In genomic region chr7:151060113-151060415, GRCh38 we compare ENCODE assay signal across 7 cellular contexts. TPM values are rescaled to one million over a fixed set of nuclear protein-coding genes. Genes with fewer than 3 reads are reported as not detected.
A peak's percentile ranks its signal among the peaks of the same experiment; 100 is the strongest.
DNase-seq lines count a peak whose midpoint lies in the region; ATAC-seq and TF ChIP-seq lines count a peak whose summit lies in the region.

No MANE protein-coding gene starts in this region.

- peak overlapping the region; percentile 84 for H3K4me3 ChIP-seq in HL-60 (replicated peaks; ENCODE audit: insufficient read depth, low read length)
- peak overlapping the region; percentile 78 for H3K4me3 ChIP-seq in iPS-18a (ENCODE audit: low read length)

- H3K36me3 Mint-ChIP-seq in activated CD8-positive, alpha-beta T cell treated with anti-CD3 and anti-CD28 coated beads, Interleukin-2, amount 10 ng/mL, durations not matched to agents 7 days and 5 days (ENCODE audit: low read depth) = peaks cover 13% of the 10 kb centered on the region

- H3K27me3 Mint-ChIP-seq in activated CD8-positive, alpha-beta T cell treated with anti-CD3 and anti-CD28 coated beads, Interleukin-2, amount 10 ng/mL, durations not matched to agents 7 days and 5 days (ENCODE audit: low read depth) = no peaks in the 10 kb centered on the region
- H3K27me3 Mint-ChIP-seq in stimulated activated naive CD8-positive, alpha-beta T cell treated with anti-CD3 and anti-CD28 coated beads, Interleukin-15, amount 100 ng/mL, for 72 hours = no peaks in the 10 kb centered on the region

- H3K9ac ChIP-seq in iPS-18a (ENCODE audit: low read length) = peak overlapping the region; percentile 36

- no peaks in the 10 kb centered on the region for H3K9me3 Mint-ChIP-seq in activated CD8-positive, alpha-beta T cell treated with anti-CD3 and anti-CD28 coated beads, Interleukin-2, amount 10 ng/mL, durations not matched to agents 7 days and 5 days (ENCODE audit: insufficient read depth)
- no peaks in the 10 kb centered on the region for H3K9me3 Mint-ChIP-seq in stimulated activated naive CD8-positive, alpha-beta T cell treated with anti-CD3 and anti-CD28 coated beads, Interleukin-15, amount 100 ng/mL, for 72 hours

- DNase-seq in HL-60 (ENCODE audit: low read depth in 1 of 2, low spot score in 1 of 2) (no peak), SHP77 treated with DMSO at 0.1 percent for 48 hours (lab: John Stamatoyannopoulos, UW) (no peak), germinal center (ENCODE audit: low spot score) (no peak)
- DNase-seq in activated CD8-positive, alpha-beta T cell treated with anti-CD3 and anti-CD28 coated beads, Interleukin-2, amount 10 ng/mL, durations not matched to agents 7 days and 5 days = no peak
- no peak for DNase-seq in stimulated activated naive CD8-positive, alpha-beta T cell treated with anti-CD3 and anti-CD28 coated beads, Interleukin-15, amount 100 ng/mL, for 72 hours

- peaks cover 42% of the 10 kb centered on the region for H3K4me1 Mint-ChIP-seq in activated CD8-positive, alpha-beta T cell treated with anti-CD3 and anti-CD28 coated beads, Interleukin-2, amount 10 ng/mL, durations not matched to agents 7 days and 5 days (ENCODE audit: low read depth)
- H3K4me1 Mint-ChIP-seq in stimulated activated naive CD8-positive, alpha-beta T cell treated with anti-CD3 and anti-CD28 coated beads, Interleukin-15, amount 100 ng/mL, for 72 hours = peaks cover 49% of the 10 kb centered on the region

- POLR2A ChIA-PET in activated CD8-positive, alpha-beta T cell treated with anti-CD3 and anti-CD28 coated beads, Interleukin-2, amount 10 ng/mL, durations not matched to agents 7 days and 5 days (lab: Charles Lee) = interaction anchor here (1.1 to 2.0 kb wide), 2 partner anchors 13 to 17 kb away, joined by 3 to 6 read pairs; no protein-coding TSS in a partner anchor

- H3K27ac Mint-ChIP-seq in activated CD8-positive, alpha-beta T cell treated with anti-CD3 and anti-CD28 coated beads, Interleukin-2, amount 10 ng/mL, durations not matched to agents 7 days and 5 days = peak overlapping the region; percentile 63
- H3K27ac Mint-ChIP-seq in stimulated activated naive CD8-positive, alpha-beta T cell treated with anti-CD3 and anti-CD28 coated beads, Interleukin-15, amount 100 ng/mL, for 72 hours = peak overlapping the region; percentile 67 to 95

- CTCF ChIA-PET in activated CD8-positive, alpha-beta T cell treated with anti-CD3 and anti-CD28 coated beads, Interleukin-2, amount 10 ng/mL, durations not matched to agents 7 days and 5 days (lab: Charles Lee) = interaction anchor here (0.6 to 1.3 kb wide), 6 partner anchors 18 to 1736 kb away, joined by 3 to 5 read pairs (median 4); partner anchors contain the start of genes ABCB8 and FASTK

- H3K27ac ChIP-seq in HL-60 (replicated peaks) = peak overlapping the region; percentile 66
- H3K27ac ChIP-seq in iPS-18a (ENCODE audit: low read length) = no peak overlapping the region

- ATAC-seq in activated CD8-positive, alpha-beta T cell treated with anti-CD3 and anti-CD28 coated beads, Interleukin-2, amount 10 ng/mL, durations not matched to agents 7 days and 5 days = no peak
- ATAC-seq in stimulated activated naive CD8-positive, alpha-beta T cell treated with anti-CD3 and anti-CD28 coated beads, Interleukin-15, amount 100 ng/mL, for 72 hours = no peak
- ATAC-seq in GM18868 (IDR thresholded peaks at IDR 0.05; ENCODE audit: unreplicated experiment) = no peak

- H3K9me3 ChIP-seq in iPS-18a (ENCODE audit: control insufficient read depth, low read depth, low read length) = no peaks in the 10 kb centered on the region

- peaks cover 31% of the 10 kb centered on the region for H3K4me1 ChIP-seq in iPS-18a (ENCODE audit: control insufficient read depth, low read depth, low read length)

- peaks cover 7% of the 10 kb centered on the region for H3K36me3 ChIP-seq in iPS-18a (ENCODE audit: control insufficient read depth, low read depth, low read length)

- peak overlapping the region; percentile 94 for H3K4me3 Mint-ChIP-seq in activated CD8-positive, alpha-beta T cell treated with anti-CD3 and anti-CD28 coated beads, Interleukin-2, amount 10 ng/mL, durations not matched to agents 7 days and 5 days
- H3K4me3 Mint-ChIP-seq in stimulated activated naive CD8-positive, alpha-beta T cell treated with anti-CD3 and anti-CD28 coated beads, Interleukin-15, amount 100 ng/mL, for 72 hours = peak overlapping the region; percentile 97 to 99

- TF ChIP-seq CTCF in HL-60 (IDR thresholded peaks at IDR 0.05; ENCODE audit: insufficient read depth, low read length) = no peak

- H3K27me3 ChIP-seq in HL-60 (ENCODE audit: insufficient read depth, poor library complexity, severe bottlenecking) = no peaks in the 10 kb centered on the region
- H3K27me3 ChIP-seq in iPS-18a (ENCODE audit: control insufficient read depth, insufficient read depth, low read length) = peaks cover 40% of the 10 kb centered on the region

RNA-seq across cellular contexts. Expression of gene SLC4A2, which starts 0.7 kb away (rescaled TPM):
- total RNA-seq in activated CD8-positive, alpha-beta T cell treated with anti-CD3 and anti-CD28 coated beads, Interleukin-2, amount 10 ng/mL, durations not matched to agents 7 days and 5 days = 100 to 1,000 TPM; 107 to 112 TPM

RNA-seq across cellular contexts. Expression of gene CDK5, which starts 2.4 kb away (rescaled TPM):
- 10 to 100 TPM; 20.3 to 21.0 TPM for total RNA-seq in activated CD8-positive, alpha-beta T cell treated with anti-CD3 and anti-CD28 coated beads, Interleukin-2, amount 10 ng/mL, durations not matched to agents 7 days and 5 days

RNA-seq across cellular contexts. Expression of gene ASIC3, which starts 11.7 kb away (rescaled TPM):
- total RNA-seq in activated CD8-positive, alpha-beta T cell treated with anti-CD3 and anti-CD28 coated beads, Interleukin-2, amount 10 ng/mL, durations not matched to agents 7 days and 5 days = 1 to 10 TPM; 2.8 to 3.2 TPM

RNA-seq across cellular contexts. Expression of gene FASTK, which starts 20.5 kb away (rescaled TPM):
- total RNA-seq in activated CD8-positive, alpha-beta T cell treated with anti-CD3 and anti-CD28 coated beads, Interleukin-2, amount 10 ng/mL, durations not matched to agents 7 days and 5 days = 10 to 100 TPM; 81.8 to 88.1 TPM

RNA-seq across cellular contexts. Expression of gene TMUB1, which starts 23.2 kb away (rescaled TPM):
- 10 to 100 TPM; 76.7 to 82.6 TPM for total RNA-seq in activated CD8-positive, alpha-beta T cell treated with anti-CD3 and anti-CD28 coated beads, Interleukin-2, amount 10 ng/mL, durations not matched to agents 7 days and 5 days
